11 cellular contexts compared by ENCODE assay signal in genomic region chr7:18064242-18064838, GRCh38. TPM values are rescaled to one million over a fixed set of nuclear protein-coding genes. Genes with fewer than 3 reads are reported as not detected.
DNase-seq lines count a peak whose midpoint lies in the region; ATAC-seq, FAIRE-seq and TF ChIP-seq lines count a peak whose summit lies in the region.
"Had no signal": no experiment of that assay in that cellular context is flagged by ENCODE, and none has a peak within 500 bp of the region (broad histone marks: within the 10 kb centered on the region; RNA-seq: fewer than 3 reads in every experiment).

No MANE protein-coding gene starts in this region.

- no peak overlapping the region for H3K27ac ChIP-seq in K562 (ENCODE audit: extremely low read depth, low read depth, low read length)
- H3K27ac ChIP-seq: SK-N-MC, tibial nerve had no signal

- H3K27me3 Mint-ChIP-seq in Calu3 (ENCODE audit: unreplicated experiment), result no peaks in the 10 kb centered on the region
- no peaks in the 10 kb centered on the region for H3K27me3 Mint-ChIP-seq in natural killer cell (ENCODE audit: low read depth in 2 of 2)

- TF ChIP-seq RAD21 in K562 (CRISPR knock-in tag; conservative IDR thresholded peaks at IDR 0.05 in 1 of 2, IDR thresholded peaks at IDR 0.05 in 1 of 2), result peak; percentile 69 to 92

- in situ Hi-C loops in K562 (cut with MboI), result loop anchor here (25.0 kb wide), 1 partner anchor 273 kb away; no protein-coding TSS in a partner anchor

- TF ChIP-seq CTCF in Calu3 (IDR thresholded peaks at IDR 0.05; ENCODE audit: unreplicated experiment), result peak; percentile 77
- TF ChIP-seq CTCF in K562 (IDR thresholded peaks at IDR 0.05 in 2 of 3, conservative IDR thresholded peaks at IDR 0.05 in 1 of 3; ENCODE audit: insufficient read depth in 2 of 3, low read depth in 1 of 3, low read length in 3 of 3), result peak; percentile 65 to 75 (median 72)
- TF ChIP-seq CTCF in natural killer cell (IDR thresholded peaks at IDR 0.05), result peak; percentile 48

- no peaks in the 10 kb centered on the region for H3K79me2 ChIP-seq in K562 (ENCODE audit: control insufficient read depth, insufficient read depth, low read length)

- no peaks in the 10 kb centered on the region for H3K9me1 ChIP-seq in K562 (ENCODE audit: control insufficient read depth, insufficient read depth, low read length)

- 21% methylated on average over 6 of the region's 6 CpGs for WGBS in K562 (ENCODE audit: insufficient coverage, low coverage, missing lambda C conversion rate)

- H3K4me3 Mint-ChIP-seq in Calu3 (ENCODE audit: low read depth, unreplicated experiment), result no peak overlapping the region
- no peak overlapping the region for H3K4me3 Mint-ChIP-seq in natural killer cell

- no peaks in the 10 kb centered on the region; a peak in 1 of 5 replicates for H3K4me1 ChIP-seq in K562 (replicated peaks in 1 of 2; ENCODE audit: control insufficient read depth in 2 of 2, insufficient read depth in 2 of 2, low read length in 2 of 2)
- H3K4me1 ChIP-seq: tibial nerve had no signal

- BruUV-seq in Calu3 (replicated peaks; lab: Mats Ljungman, UMichigan) (no TSS peak), K562 (replicated peaks; lab: Mats Ljungman, UMichigan) (no TSS peak)

- POLR2A ChIA-PET in K562 (lab: Yijun Ruan, JAX), result interaction anchor here (0.6 kb wide), 1 partner anchor 295 kb away, joined by 3 read pairs; no protein-coding TSS in a partner anchor

- H3K27ac Mint-ChIP-seq in Calu3 (ENCODE audit: unreplicated experiment) (no peak overlapping the region), natural killer cell (no peak overlapping the region)

- H3K27me3 ChIP-seq in K562 (ENCODE audit: control insufficient read depth in 2 of 2, insufficient read depth in 2 of 2, low read length in 2 of 2), result no peaks in the 10 kb centered on the region
- H3K27me3 ChIP-seq: tibial nerve had no signal

- no peak for TF ChIP-seq EP300 in K562 (IDR thresholded peaks at IDR 0.05; ENCODE audit: low read length)

- peak; percentile 64 for ATAC-seq in GM18511 (IDR thresholded peaks at IDR 0.05; ENCODE audit: unreplicated experiment)
- peak; percentile 95 for ATAC-seq in K562
- ATAC-seq in natural killer cell, result peak in 2 of 3 donors; percentile 49 to 56
- ATAC-seq in GM18858 (IDR thresholded peaks at IDR 0.05; ENCODE audit: unreplicated experiment), result no peak
- ATAC-seq in HG02678 (IDR thresholded peaks at IDR 0.05; ENCODE audit: unreplicated experiment), result no peak

- H3K4me1 Mint-ChIP-seq in Calu3 (ENCODE audit: low read depth, unreplicated experiment) (peaks cover 26% of the 10 kb centered on the region), natural killer cell (no peaks in the 10 kb centered on the region)

- no peaks in the 10 kb centered on the region for H4K20me1 ChIP-seq in K562 (replicated peaks; ENCODE audit: control insufficient read depth, insufficient read depth, low read length)

- H3K4me3 ChIP-seq in K562, result no peak overlapping the region
- H3K4me3 ChIP-seq: SK-N-MC, tibial nerve had no signal

- H3K36me3 Mint-ChIP-seq in Calu3 (ENCODE audit: insufficient read depth, unreplicated experiment), result no peaks in the 10 kb centered on the region
- H3K36me3 Mint-ChIP-seq in natural killer cell, result no peaks in the 10 kb centered on the region

- no peak for TF ChIP-seq POLR2A in K562 (conservative IDR thresholded peaks at IDR 0.05)

- no peak overlapping the region for H3K4me2 ChIP-seq in K562 (ENCODE audit: insufficient read depth, low read length)

- no peak overlapping the region for H2AFZ ChIP-seq in K562 (ENCODE audit: low read depth, low read length)

- H3K9me3 Mint-ChIP-seq in Calu3 (ENCODE audit: low read depth, unreplicated experiment) (no peaks in the 10 kb centered on the region), natural killer cell (no peaks in the 10 kb centered on the region)

- no peaks in the 10 kb centered on the region for H3K36me3 ChIP-seq in K562 (ENCODE audit: control insufficient read depth, insufficient read depth, low read length)
- H3K36me3 ChIP-seq: tibial nerve had no signal

- CTCF ChIA-PET in Calu3 (lab: Charles Lee), result interaction anchor here (0.6 to 1.5 kb wide), 8 partner anchors 22 to 348 kb away, joined by 3 to 8 read pairs (median 4); no protein-coding TSS in a partner anchor
- CTCF ChIA-PET in K562 (lab: Yijun Ruan, JAX; ENCODE audit: low intra/inter-chr PET ratio), result interaction anchor here (0.6 to 1.0 kb wide), 3 partner anchors 232 to 282 kb away, joined by 3 read pairs; no protein-coding TSS in a partner anchor

- FAIRE-seq in K562 (lab: Jason Lieb, UNC), result peak; percentile 75
- FAIRE-seq: islet of Langerhans had no signal

- intact Hi-C loops in Calu3 (cut with micrococcal nuclease; ENCODE audit: unreplicated experiment), result loop anchor here (2.0 kb wide), 1 partner anchor 280 kb away; no protein-coding TSS in a partner anchor
- intact Hi-C loops in K562 (cut with micrococcal nuclease), result loop anchor here (1.0 to 5.0 kb wide), 3 partner anchors 258 to 357 kb away; no protein-coding TSS in a partner anchor
- intact Hi-C loops in natural killer cell (cut with micrococcal nuclease), result loop anchor here (10.0 kb wide), 1 partner anchor 260 kb away; no protein-coding TSS in a partner anchor

- no peaks in the 10 kb centered on the region for H3K9me3 ChIP-seq in K562 (replicated peaks; ENCODE audit: control insufficient read depth, insufficient read depth, low read depth, low read length)
- H3K9me3 ChIP-seq: tibial nerve had no signal

- DNase-seq in Calu3 (peak; percentile 58), HT-29 (ENCODE audit: low spot score) (peak; percentile 63), K562 (ENCODE audit: extremely low read depth in 1 of 4, low spot score in 3 of 4) (peak; percentile 23 to 54 (median 30)), natural killer cell (no peak), 8988T (no peak)

- no peak overlapping the region for H3K9ac ChIP-seq in K562 (ENCODE audit: insufficient read depth in 1 of 2, low read depth in 2 of 2, low read length in 2 of 2)

TF ChIP-seq in K562, 482 proteins besides CTCF, POLR2A, EP300 and RAD21 (continues in another document):
- TF ChIP-seq ATF7 (IDR thresholded peaks at IDR 0.05) (peak; percentile 56; the same call in 1 of the 2 replicates), ETS2 (tag; IDR thresholded peaks at IDR 0.05; ENCODE audit: borderline replicate concordance, poor library complexity, severe bottlenecking) (no peak), SMAD3 (CRISPR knock-in tag; conservative IDR thresholded peaks at IDR 0.05) (no peak), CREB1 (IDR thresholded peaks at IDR 0.05) (no peak), CREB1 (CRISPR knock-in tag; IDR thresholded peaks at IDR 0.05) (no peak), NUFIP1 (IDR thresholded peaks at IDR 0.05; ENCODE audit: partially characterized antibody) (no peak), DEAF1 (CRISPR knock-in tag; IDR thresholded peaks at IDR 0.05) (peak; percentile 37; the same call in 1 of the 2 replicates), GMEB1 (CRISPR knock-in tag; IDR thresholded peaks at IDR 0.05) (no peak), U2AF1 (optimal IDR thresholded peaks at IDR 0.05; ENCODE audit: low read depth, low read length) (no peak), CEBPG (CRISPR knock-in tag; IDR thresholded peaks at IDR 0.05) (no peak), CEBPG (tag; conservative IDR thresholded peaks at IDR 0.05 in 1 of 2, IDR thresholded peaks at IDR 0.05 in 1 of 2) (no peak)

RNA-seq across cellular contexts. Expression of gene PRPS1L1, which starts 36.7 kb away (rescaled TPM):
- total RNA-seq in Calu3 (2022) (not detected in 2 replicates), K562 (2014; rRNA removed) (not detected in 2 replicates), K562 (2014; rRNA removed; fragmentation: Illumina TruSeq; extraction: Trizol) (not detected in 2 replicates), K562 (2015; rRNA removed; fragmentation: Illumina TruSeq; extraction: Trizol) (not detected in 2 replicates), K562 (2021) (not detected in 2 replicates), natural killer cell (not detected)
- total RNA-seq in HT-29 (2014; rRNA removed; shearing (Covaris generic)), result not detected in 2 replicates
- not detected in 2 replicates for total RNA-seq in K562 (2011; cell fraction: chromatin; rRNA removed; ENCODE audit: low replicate concordance)
- not detected in 2 replicates for total RNA-seq in K562 (2011; cell fraction: nucleolus; rRNA removed)
- not detected in 2 replicates for total RNA-seq in K562 (2011; cell fraction: nucleoplasm; rRNA removed)
- polyA plus RNA-seq in K562 (2011; rRNA removed) (0.07 TPM in 1 of 2 replicates, not detected in the other), K562 (2014; fragmentation: Illumina TruSeq; extraction: Trizol) (not detected in 2 replicates), K562 (2014; fragmentation: Nextera tagmentation; extraction: Ambion mirVana) (under 1 TPM in 1 of 2 experiments, not detected in 1; 0.10 TPM), K562 (2014; rRNA removed) (0.08 TPM in 1 of 2 replicates, not detected in the other)
- not detected in 2 replicates for polyA plus RNA-seq in K562 (2011; cell fraction: cytosol; rRNA removed)
- polyA plus RNA-seq in K562 (2011; cell fraction: nucleus; rRNA removed), result not detected in 2 replicates
- 0.30 and 1.2 TPM in 2 replicates for polyA plus RNA-seq in K562 (2012)
- not detected in 2 replicates for polyA minus RNA-seq in K562 (2011; rRNA and poly(A)+ RNA removed)
- not detected in 2 replicates for polyA minus RNA-seq in K562 (2011; cell fraction: cytosol; rRNA and poly(A)+ RNA removed)
- polyA minus RNA-seq in K562 (2011; cell fraction: nucleus; rRNA and poly(A)+ RNA removed), result not detected in 2 replicates
- total RNA-seq: tibial nerve had no signal

Comparison
In these comparisons a context has a peak if more than half of its experiments do, and no peak if none do; other contexts are left out.
1. DNase-seq: peak in Calu3 (single experiment), HT-29 (single experiment) and K562 (4 of 4); none in natural killer cell (single experiment) and 8988T (single experiment).
2. ATAC-seq: peak in GM18511 (single experiment), K562 (single experiment) and natural killer cell (2 of 3); none in GM18858 (single experiment) and HG02678 (single experiment).
3. Peak in every context shown above with its lines, with median percentiles within 50 percentile points of each other: CTCF ChIP-seq.